In the genomic region with DNA sequence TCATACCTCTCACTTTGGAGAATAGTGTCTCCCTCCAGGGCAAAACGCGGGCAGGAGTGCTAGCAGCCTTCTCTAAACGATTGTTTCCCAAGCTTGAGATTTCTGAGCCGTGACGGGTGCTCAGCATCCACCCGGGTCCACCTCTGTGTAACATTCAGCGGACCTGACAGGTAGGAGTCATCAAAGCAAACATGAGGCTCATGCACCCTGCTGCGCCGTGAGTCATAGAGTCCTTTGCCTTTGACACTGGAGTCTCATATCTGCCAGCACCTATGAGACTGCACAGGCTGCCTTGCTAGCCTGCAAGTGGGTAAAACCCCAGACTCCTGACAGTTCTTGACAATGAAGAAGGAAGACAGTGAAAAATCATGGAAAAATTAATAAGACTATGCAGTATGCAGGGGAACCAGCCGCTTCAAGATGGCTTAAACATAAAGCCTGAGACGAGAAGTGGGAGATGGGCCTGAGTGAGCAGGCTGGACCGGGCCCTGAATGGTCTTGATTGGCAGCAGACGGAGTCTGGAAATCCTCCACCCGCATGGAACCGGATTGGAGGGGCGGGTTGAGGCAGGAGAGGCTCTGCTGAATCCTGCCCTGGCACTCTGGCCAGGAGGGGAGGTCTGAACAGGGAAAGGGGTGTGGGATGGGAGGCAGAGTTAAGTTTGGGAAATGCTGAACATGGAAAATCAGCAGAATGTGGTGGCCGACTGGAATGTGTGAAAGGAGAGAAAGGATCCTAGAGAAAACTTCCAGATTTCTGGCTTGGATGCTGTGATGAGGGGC, we compare ENCODE assay signal across 11 cellular contexts. TPM values are rescaled to one million over a fixed set of nuclear protein-coding genes. Genes with fewer than 3 reads are reported as not detected.
DNase-seq lines count a peak whose midpoint lies in the region; ATAC-seq lines count a peak whose summit lies in the region.
"Had no signal": no experiment of that assay in that cellular context is flagged by ENCODE, and none has a peak within 500 bp of the region (broad histone marks: within the 10 kb centered on the region; RNA-seq: fewer than 3 reads in every experiment).

No MANE protein-coding gene starts in this region.

- no peak overlapping the region for H3K27ac Mint-ChIP-seq in activated CD8-positive, alpha-beta memory T cell treated with anti-CD3 and anti-CD28 coated beads, Interleukin-2, amount 10 ng/mL, durations not matched to agents 7 days and 5 days

- intact Hi-C loops in sciatic nerve (cut with DNase I), result no loop called here

- H3K27me3 Mint-ChIP-seq in activated CD8-positive, alpha-beta memory T cell treated with anti-CD3 and anti-CD28 coated beads, Interleukin-2, amount 10 ng/mL, durations not matched to agents 7 days and 5 days, result peaks cover 12% of the 10 kb centered on the region
- H3K27me3 Mint-ChIP-seq: naive B cell had no signal

- DNase-seq in activated CD8-positive, alpha-beta memory T cell treated with anti-CD3 and anti-CD28 coated beads, Interleukin-2, amount 50 U/mL, for 4 hours, result peak; percentile 40
- no peak for DNase-seq in activated CD8-positive, alpha-beta memory T cell treated with anti-CD3 and anti-CD28 coated beads, Interleukin-2, amount 10 ng/mL, durations not matched to agents 7 days and 5 days
- DNase-seq in NCI-H187 treated with DMSO at 0.1 percent for 48 hours (lab: John Stamatoyannopoulos, UW) (peak; percentile 81), dermis blood vessel endothelial cell (peak; percentile 12), sciatic nerve (ENCODE audit: low spot score) (peak; percentile 44), SW 1271 (lab: John Stamatoyannopoulos, UW) (no peak)
- DNase-seq: MM.1S; naive B cell; stimulated activated naive CD4-positive, alpha-beta T cell had no signal

- H3K9me3 Mint-ChIP-seq in activated CD8-positive, alpha-beta memory T cell treated with anti-CD3 and anti-CD28 coated beads, Interleukin-2, amount 10 ng/mL, durations not matched to agents 7 days and 5 days (ENCODE audit: low read depth), result no peaks in the 10 kb centered on the region
- H3K9me3 Mint-ChIP-seq: naive B cell had no signal

- ATAC-seq in activated CD8-positive, alpha-beta memory T cell treated with anti-CD3 and anti-CD28 coated beads, Interleukin-2, amount 10 ng/mL, durations not matched to agents 7 days and 5 days, result no peak
- ATAC-seq in sciatic nerve (no peak), HG02852 (IDR thresholded peaks at IDR 0.05; ENCODE audit: unreplicated experiment) (no peak), GM21367 (IDR thresholded peaks at IDR 0.05; ENCODE audit: unreplicated experiment) (no peak)

- CTCF ChIA-PET in activated CD8-positive, alpha-beta memory T cell treated with anti-CD3 and anti-CD28 coated beads, Interleukin-2, amount 10 ng/mL, durations not matched to agents 7 days and 5 days (lab: Charles Lee), result interaction anchor here (1.5 kb wide), 1 partner anchor 13 kb away, joined by 4 read pairs; no protein-coding TSS in a partner anchor

- H3K4me1 Mint-ChIP-seq in activated CD8-positive, alpha-beta memory T cell treated with anti-CD3 and anti-CD28 coated beads, Interleukin-2, amount 10 ng/mL, durations not matched to agents 7 days and 5 days, result peaks cover 10% of the 10 kb centered on the region

- no peak overlapping the region for H3K4me3 Mint-ChIP-seq in activated CD8-positive, alpha-beta memory T cell treated with anti-CD3 and anti-CD28 coated beads, Interleukin-2, amount 10 ng/mL, durations not matched to agents 7 days and 5 days

- no peaks in the 10 kb centered on the region for H3K36me3 Mint-ChIP-seq in activated CD8-positive, alpha-beta memory T cell treated with anti-CD3 and anti-CD28 coated beads, Interleukin-2, amount 10 ng/mL, durations not matched to agents 7 days and 5 days
- H3K36me3 Mint-ChIP-seq: naive B cell had no signal

RNA-seq across cellular contexts. Expression of gene LGMN, which starts 54.2 kb away (rescaled TPM):
- 1 to 10 TPM in 1 of 2 experiments, under 1 TPM in 1; 0.63 to 1.2 TPM for total RNA-seq in activated CD8-positive, alpha-beta memory T cell treated with anti-CD3 and anti-CD28 coated beads, Interleukin-2, amount 10 ng/mL, durations not matched to agents 7 days and 5 days
- total RNA-seq in dermis blood vessel endothelial cell, result 59.4 and 76.6 TPM in 2 replicates
- total RNA-seq in sciatic nerve, result 118 TPM

Comparison
In these comparisons a context has a peak if more than half of its experiments do, and no peak if none do; other contexts are left out.
1. DNase-seq: peak in activated CD8-positive, alpha-beta memory T cell treated with anti-CD3 and anti-CD28 coated beads, Interleukin-2, amount 50 U/mL, for 4 hours (single experiment), NCI-H187 treated with DMSO at 0.1 percent for 48 hours (single experiment), dermis blood vessel endothelial cell (single experiment) and sciatic nerve (single experiment); none in activated CD8-positive, alpha-beta memory T cell treated with anti-CD3 and anti-CD28 coated beads, Interleukin-2, amount 10 ng/mL, durations not matched to agents 7 days and 5 days (single experiment) and SW 1271 (0 of 2).
2. RNA of gene LGMN, which starts 54.2 kb away (total RNA-seq): 118 TPM in sciatic nerve (single experiment) and 59.4 to 76.6 TPM in dermis blood vessel endothelial cell; 0.63 to 1.2 TPM in activated CD8-positive, alpha-beta memory T cell treated with anti-CD3 and anti-CD28 coated beads, Interleukin-2, amount 10 ng/mL, durations not matched to agents 7 days and 5 days; every median in the first group is over 10 times any median in the second.